Comparison of ENCODE assay signal across 28 cellular contexts in the genomic region with DNA sequence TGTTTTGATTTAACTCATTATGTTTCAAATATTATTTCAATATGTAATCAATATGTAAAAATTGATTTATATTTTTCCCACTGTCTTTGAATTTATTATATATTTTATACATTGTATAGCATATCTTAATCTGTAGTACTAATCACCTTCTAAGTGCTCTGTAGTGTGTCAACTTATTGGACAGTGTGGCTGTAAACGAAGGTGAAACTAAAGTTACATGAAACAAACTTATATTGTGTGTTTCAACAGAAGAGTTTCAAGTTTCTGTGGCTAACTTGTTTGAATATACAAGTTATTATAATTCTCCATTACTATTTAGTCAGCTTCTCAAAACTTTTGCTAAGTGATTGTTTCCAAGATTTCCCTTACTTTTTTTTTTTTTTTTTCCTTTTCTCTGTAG.
"Had no signal": no experiment of that assay in that cellular context is flagged by ENCODE, and none has a peak within 500 bp of the region (broad histone marks: within the 10 kb centered on the region; RNA-seq: fewer than 3 reads in every experiment).

No MANE protein-coding gene starts in this region.

- FAIRE-seq: urothelium cell line had no signal

- H3K9me3 Mint-ChIP-seq: activated T-cell treated with anti-CD3 and anti-CD28 coated beads, Interleukin-2, amount 50 U/mL, for 24 hours had no signal

- H3K4me3 Mint-ChIP-seq: activated CD4-positive, alpha-beta T cell treated with anti-CD3 and anti-CD28 coated beads, Interleukin-2, amount 10 ng/mL, durations not matched to agents 7 days and 5 days; activated naive CD4-positive, alpha-beta T cell treated with anti-CD3 and anti-CD28 coated beads, Interleukin-2, amount 10 ng/mL, durations not matched to agents 7 days and 5 days; activated T-cell treated with anti-CD3 and anti-CD28 coated beads, Interleukin-2, amount 50 U/mL, for 24 hours; T-cell; T-helper 2 cell treated with Interferon-gamma antibody and Interleukin-4, amounts not matched to agents 5 μg/mL and 100 μg/mL, for 36 hours had no signal

- H3K27me3 Mint-ChIP-seq: activated T-cell treated with anti-CD3 and anti-CD28 coated beads, Interleukin-2, amount 50 U/mL, for 24 hours; naive thymus-derived CD8-positive, alpha-beta T cell; progenitor cell of endocrine pancreas; T-cell had no signal

- H3K27ac ChIP-seq: adrenal gland, brain microvascular endothelial cell, left lung, spleen, stomach, suprapubic skin, tibial nerve, VCaP had no signal

- ATAC-seq: activated CD4-positive, CD25-positive, alpha-beta regulatory T cell treated with anti-CD3 and anti-CD28 coated beads, Interleukin-2, amount 50 U/mL, for 24 hours; left lung; naive thymus-derived CD8-positive, alpha-beta T cell; T-cell had no signal

- DNase-seq: activated CD4-positive, alpha-beta T cell treated with anti-CD3 and anti-CD28 coated beads, Interleukin-2, amount 10 ng/mL, durations not matched to agents 7 days and 5 days; activated CD8-positive, alpha-beta memory T cell treated with anti-CD3 and anti-CD28 coated beads for 24 hours; activated CD8-positive, alpha-beta memory T cell treated with anti-CD3 and anti-CD28 coated beads, Interleukin-2, amount 50 U/mL, for 4 hours; activated effector memory CD4-positive, alpha-beta T cell treated with Interleukin-2 at 50 U/mL for 16 hours; activated naive CD4-positive, alpha-beta T cell treated with anti-CD3 and anti-CD28 coated beads, Interleukin-2, amount 10 ng/mL, durations not matched to agents 7 days and 5 days; activated T-cell treated with anti-CD3 and anti-CD28 coated beads, Interleukin-2, amount 50 U/mL, for 24 hours; adrenal gland; brain microvascular endothelial cell; central memory CD4-positive, alpha-beta T cell; dermis blood vessel endothelial cell; effector CD8-positive, alpha-beta T cell; foreskin melanocyte; kidney glomerular epithelial cell; left lung; naive thymus-derived CD8-positive, alpha-beta T cell; retina; spleen; stimulated activated CD4-positive, alpha-beta T cell treated with anti-CD3 and anti-CD28 coated beads, Interleukin-4, amount 100 ng/mL, for 1 hour; stomach; T-cell had no signal

- H3K4me3 ChIP-seq: adrenal gland, ascending aorta, left lung, spleen, stomach, suprapubic skin, tibial nerve had no signal

- H3K9me3 ChIP-seq: adrenal gland, ascending aorta, left lung, spleen, stomach, suprapubic skin, tibial nerve had no signal

- H3K27me3 ChIP-seq: adrenal gland, ascending aorta, brain microvascular endothelial cell, left lung, spleen, stomach, suprapubic skin, tibial nerve had no signal

- H3K36me3 ChIP-seq: adrenal gland, brain microvascular endothelial cell had no signal

- H3K27ac Mint-ChIP-seq: activated CD4-positive, alpha-beta T cell treated with anti-CD3 and anti-CD28 coated beads, Interleukin-2, amount 10 ng/mL, durations not matched to agents 7 days and 5 days; activated naive CD4-positive, alpha-beta T cell treated with anti-CD3 and anti-CD28 coated beads, Interleukin-2, amount 10 ng/mL, durations not matched to agents 7 days and 5 days; progenitor cell of endocrine pancreas; T-cell; T-helper 2 cell treated with Interferon-gamma antibody and Interleukin-4, amounts not matched to agents 5 μg/mL and 100 μg/mL, for 36 hours had no signal
